Comparison of ENCODE assay signal across 1 cellular context in the genomic region with DNA sequence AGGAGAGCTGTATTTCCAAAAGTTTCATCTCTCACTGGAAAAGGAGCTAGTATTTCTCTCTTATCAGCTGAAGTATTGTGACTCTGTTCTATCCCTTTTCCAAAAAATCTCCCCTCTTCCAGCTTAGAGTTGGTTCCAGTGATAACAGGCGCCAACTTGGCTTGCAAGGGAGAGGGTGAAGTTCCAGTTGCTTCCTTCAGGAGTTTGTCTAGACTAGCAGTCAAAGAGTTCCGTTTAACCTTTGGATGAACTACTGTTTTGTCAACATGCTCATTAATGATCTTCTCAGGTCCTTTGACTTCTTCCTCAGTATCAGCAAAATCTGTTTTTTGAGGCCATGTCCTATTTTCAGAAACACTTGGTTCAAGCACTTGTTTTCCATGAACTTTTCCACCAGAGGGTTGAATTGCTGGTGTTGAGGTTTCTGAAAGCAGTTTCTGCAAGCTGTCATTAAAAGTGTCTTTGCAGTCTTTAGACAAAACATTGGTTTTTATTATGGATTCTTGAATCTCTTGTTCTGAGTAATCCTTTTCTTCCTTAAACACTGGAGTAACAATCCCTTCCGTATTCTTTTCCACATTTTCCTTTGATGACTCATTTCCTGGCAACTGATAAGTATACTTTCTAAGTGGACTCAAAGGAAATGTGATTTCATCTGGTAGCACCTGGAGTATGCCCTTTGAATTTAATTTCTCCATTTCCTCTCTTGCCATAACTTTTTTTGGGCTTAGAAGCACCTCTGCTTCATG.
A peak's percentile ranks its signal among the peaks of the same experiment; 100 is the strongest.
TF ChIP-seq lines count a peak whose summit lies in the region.

No MANE protein-coding gene starts in this region.

TF ChIP-seq in HCT116, 20 proteins besides CTCF, POLR2A, EP300 and RAD21 (continued from another document):
- TF ChIP-seq EGR1 (IDR thresholded peaks at IDR 0.05; ENCODE audit: low read depth): peak; percentile 40; the same call in 1 of the 2 replicates
- TF ChIP-seq TCF7L2 (IDR thresholded peaks at IDR 0.05; ENCODE audit: borderline replicate concordance, extremely low read depth, insufficient read depth, insufficient read length): peak; percentile 67
- TF ChIP-seq CEBPB (IDR thresholded peaks at IDR 0.05; ENCODE audit: low read depth): peak; percentile 74
- peak; percentile 62 for TF ChIP-seq ELF1 (IDR thresholded peaks at IDR 0.05; ENCODE audit: borderline replicate concordance, low read depth)
- TF ChIP-seq EZH2 (IDR thresholded peaks at IDR 0.05): no peak
- TF ChIP-seq POLR2AphosphoS5 (IDR thresholded peaks at IDR 0.05; ENCODE audit: low read depth, low read length): no peak; the same call in 1 of the 2 replicates
